ENCODE assay signal across 15 cellular contexts in genomic region chr19:38135150-38135998, GRCh38.
DNase-seq lines count a peak whose midpoint lies in the region; FAIRE-seq and TF ChIP-seq lines count a peak whose summit lies in the region.
"Had no signal": no experiment of that assay in that cellular context is flagged by ENCODE, and none has a peak within 500 bp of the region (broad histone marks: within the 10 kb centered on the region; RNA-seq: fewer than 3 reads in every experiment).

No MANE protein-coding gene starts in this region.

- intact Hi-C loops in mammary epithelial cell (cut with micrococcal nuclease), result loop anchor here (2.0 kb wide), 1 partner anchor 233 kb away; no protein-coding TSS in a partner anchor

- FAIRE-seq in keratinocyte (lab: Jason Lieb, UNC), result peak; percentile 84
- FAIRE-seq: GM18507 had no signal

- no TSS peak for BruUV-seq in mammary epithelial cell (replicated peaks; lab: Mats Ljungman, UMichigan)

- dilution Hi-C loops in mammary epithelial cell (cut with HindIII; ENCODE audit: low sequenced_read_pairs), result no loop called here
- dilution Hi-C loops in keratinocyte (cut with MboI; ENCODE audit: extremely low pct_ligation_motif_present, low sequenced_read_pairs), result no loop called here

- H3K27me3 ChIP-seq in mammary epithelial cell (ENCODE audit: insufficient read depth, low read length) (no peaks in the 10 kb centered on the region), keratinocyte (ENCODE audit: control insufficient read depth, extremely low read depth, insufficient read depth, low read length) (no peaks in the 10 kb centered on the region)

- H2AFZ ChIP-seq in mammary epithelial cell (ENCODE audit: low read depth, low read length) (peak overlapping the region; percentile 57), keratinocyte (ENCODE audit: control insufficient read depth, low read length) (peak overlapping the region; percentile 66)

- H3K4me3 ChIP-seq in mammary epithelial cell (replicated peaks in 1 of 3; ENCODE audit: insufficient read depth in 1 of 3, low read depth in 2 of 3, low read length in 3 of 3) (no peak overlapping the region), keratinocyte (ENCODE audit: control insufficient read depth in 2 of 3, extremely low read depth in 1 of 3, insufficient read depth in 2 of 3, low read depth in 1 of 3, low read length in 3 of 3) (peak overlapping the region in 2 of 3 experiments; percentile 22 to 41), skin epidermis (no peak overlapping the region)

- 70% methylated on average over 11 of the region's 21 CpGs for WGBS in mammary epithelial cell (ENCODE audit: low coverage, missing lambda C conversion rate)

- TF ChIP-seq CTCF in mammary epithelial cell (conservative IDR thresholded peaks at IDR 0.05 in 1 of 2, IDR thresholded peaks at IDR 0.05 in 1 of 2; ENCODE audit: extremely low read depth in 1 of 2, insufficient read depth in 1 of 2, low read depth in 1 of 2, low read length in 2 of 2), result no peak
- TF ChIP-seq CTCF in keratinocyte (optimal IDR thresholded peaks at IDR 0.05 in 1 of 3, IDR thresholded peaks at IDR 0.05 in 1 of 3, conservative IDR thresholded peaks at IDR 0.05 in 1 of 3; ENCODE audit: extremely low read depth in 1 of 3, insufficient read depth in 2 of 3, low read length in 3 of 3), result no peak

- H4K20me1 ChIP-seq in mammary epithelial cell (ENCODE audit: insufficient read depth, low read length) (no peaks in the 10 kb centered on the region), keratinocyte (ENCODE audit: control insufficient read depth, extremely low read depth, insufficient read depth, low read length) (no peaks in the 10 kb centered on the region)

- CTCF ChIA-PET in mammary epithelial cell (lab: Charles Lee; ENCODE audit: low non-redundant PET), result interaction anchor here (0.6 kb wide), 1 partner anchor 233 kb away, joined by 3 read pairs; no protein-coding TSS in a partner anchor

- H3K9me3 ChIP-seq in mammary epithelial cell (replicated peaks; ENCODE audit: insufficient read depth, low read length), result no peaks in the 10 kb centered on the region
- H3K9me3 ChIP-seq in keratinocyte (ENCODE audit: control insufficient read depth, low read depth, low read length), result no peaks in the 10 kb centered on the region

- H3K27ac ChIP-seq in mammary epithelial cell (ENCODE audit: insufficient read depth, low read depth, low read length) (no peak overlapping the region), keratinocyte (ENCODE audit: control insufficient read depth, insufficient read depth, low read length) (peak overlapping the region; percentile 57), skin epidermis (peak overlapping the region in 11 of 21 experiments; percentile 8 to 63 (median 41))

- peaks cover 5% of the 10 kb centered on the region for H3K9me1 ChIP-seq in keratinocyte (ENCODE audit: control insufficient read depth, extremely low read depth, insufficient read depth, low read length)

- H3K4me2 ChIP-seq in mammary epithelial cell (ENCODE audit: insufficient read depth, low read depth, low read length) (peak overlapping the region; percentile 62), keratinocyte (ENCODE audit: control insufficient read depth, extremely low read depth, insufficient read depth, low read depth, low read length) (peak overlapping the region; percentile 83)

- peaks cover 17% of the 10 kb centered on the region for H3K4me1 ChIP-seq in mammary epithelial cell (ENCODE audit: insufficient read depth, low read length)
- H3K4me1 ChIP-seq in keratinocyte (ENCODE audit: control insufficient read depth, extremely low read depth, insufficient read depth, low read length), result peaks cover 15% of the 10 kb centered on the region

- H3K79me2 ChIP-seq in mammary epithelial cell (ENCODE audit: insufficient read depth, low read length) (no peaks in the 10 kb centered on the region), keratinocyte (ENCODE audit: control insufficient read depth, insufficient read depth, low read length) (no peaks in the 10 kb centered on the region)

- no peaks in the 10 kb centered on the region for H3K36me3 ChIP-seq in mammary epithelial cell (ENCODE audit: insufficient read depth, low read length)
- H3K36me3 ChIP-seq in keratinocyte (ENCODE audit: control insufficient read depth in 2 of 2, extremely low read depth in 1 of 2, insufficient read depth in 2 of 2, low read length in 2 of 2), result peaks cover 0 to 8% of the 10 kb centered on the region in 2 experiments

- DNase-seq in NCI-H2196 (lab: John Stamatoyannopoulos, UW; ENCODE audit: unreplicated experiment) (peak; percentile 29), NCI-H2196 treated with DMSO at 0.1 percent for 48 hours (lab: John Stamatoyannopoulos, UW; ENCODE audit: unreplicated experiment) (no peak), mammary epithelial cell (peak; percentile 54), keratinocyte (ENCODE audit: low read depth, low spot score) (peak; percentile 45), NOMO-1 treated with dmso at 0.1 percent for 144 hours (lab: John Stamatoyannopoulos, UW; ENCODE audit: unreplicated experiment) (no peak), mucosa of gallbladder (ENCODE audit: low spot score) (no peak), 8988T (no peak)
- DNase-seq: activated CD8-positive, alpha-beta memory T cell treated with anti-CD3 and anti-CD28 coated beads for 24 hours; central memory CD4-positive, alpha-beta T cell; DMS79; effector memory CD4-positive, alpha-beta T cell; midbrain; NCI-H2029 treated with DMSO at 0.1 percent for 48 hours had no signal

- H3K9ac ChIP-seq in mammary epithelial cell (ENCODE audit: insufficient read depth, low read length), result no peak overlapping the region
- peak overlapping the region; percentile 37 for H3K9ac ChIP-seq in keratinocyte (ENCODE audit: control insufficient read depth, extremely low read depth, insufficient read depth, low read length)

- in situ Hi-C loops in mammary epithelial cell (cut with MboI; ENCODE audit: low sequenced_read_pairs in 2 of 2), result loop anchor here in 1 of 2 donors (25.0 kb wide), 1 partner anchor 202 kb away; the partner anchor contains the start of gene CATSPERG

Comparison
In these comparisons a context has a peak if more than half of its experiments do, and no peak if none do; other contexts are left out.
1. DNase-seq: peak in NCI-H2196 (single experiment), mammary epithelial cell (single experiment) and keratinocyte (single experiment); none in NCI-H2196 treated with DMSO at 0.1 percent for 48 hours (single experiment), NOMO-1 treated with dmso at 0.1 percent for 144 hours (single experiment), mucosa of gallbladder (single experiment) and 8988T (single experiment).
2. H3K4me3 ChIP-seq: peak in keratinocyte (2 of 3); none in mammary epithelial cell (0 of 3) and skin epidermis (0 of 7).